28 cellular contexts compared by ENCODE assay signal in genomic region chr6:139285590-139285989, GRCh38. TPM values are rescaled to one million over a fixed set of nuclear protein-coding genes. Genes with fewer than 3 reads are reported as not detected.
"Had no signal": no experiment of that assay in that cellular context is flagged by ENCODE, and none has a peak within 500 bp of the region (broad histone marks: within the 10 kb centered on the region; RNA-seq: fewer than 3 reads in every experiment).

No MANE protein-coding gene starts in this region.

- H3K4me3 ChIP-seq: dorsolateral prefrontal cortex, gastroesophageal sphincter, heart left ventricle, hepatocyte, ovary, right lobe of liver, smooth muscle cell, suprapubic skin, transverse colon, upper lobe of right lung, uterus had no signal

- H3K4me3 Mint-ChIP-seq: naive thymus-derived CD8-positive, alpha-beta T cell; nephron progenitor cell had no signal

- H3K27me3 Mint-ChIP-seq: naive thymus-derived CD8-positive, alpha-beta T cell had no signal

- H3K36me3 ChIP-seq: gastroesophageal sphincter, ovary, right lobe of liver, suprapubic skin, transverse colon, upper lobe of right lung, uterus had no signal

- H3K9me3 ChIP-seq: gastroesophageal sphincter, heart left ventricle, ovary, right lobe of liver, suprapubic skin, transverse colon, upper lobe of right lung, uterus had no signal

- H3K27ac ChIP-seq: dorsolateral prefrontal cortex, gastroesophageal sphincter, hepatocyte, ovary, right lobe of liver, suprapubic skin, transverse colon, upper lobe of right lung, uterus had no signal

- H3K27me3 ChIP-seq: dorsolateral prefrontal cortex, gastroesophageal sphincter, heart left ventricle, hepatocyte, ovary, right lobe of liver, suprapubic skin, transverse colon, upper lobe of right lung, uterus had no signal

- H3K4me1 ChIP-seq: right lobe of liver, uterus had no signal

- H3K27ac Mint-ChIP-seq: naive thymus-derived CD8-positive, alpha-beta T cell; nephron progenitor cell had no signal

- H3K9me3 Mint-ChIP-seq: nephron progenitor cell had no signal

- ATAC-seq: gastroesophageal sphincter; heart left ventricle; left lobe of liver; naive thymus-derived CD8-positive, alpha-beta T cell; right lobe of liver; upper lobe of right lung had no signal

- DNase-seq: dorsolateral prefrontal cortex; effector CD4-positive, alpha-beta T cell; foreskin fibroblast; heart left ventricle; kidney; mammary epithelial cell; mesendoderm; midbrain; naive thymus-derived CD8-positive, alpha-beta T cell; nephron progenitor cell; occipital lobe; ovary; posterior cingulate gyrus; retina; right lobe of liver; stimulated activated CD4-positive, alpha-beta T cell treated with anti-CD3 and anti-CD28 coated beads, Interleukin-12 subunit alpha, Interleukin-12 subunit beta, amount 100 ng/mL, for 4 hours; stimulated activated CD4-positive, alpha-beta T cell treated with anti-CD3 and anti-CD28 coated beads, Interleukin-1b, Interleukin-23, amount 100 ng/mL, for 48 hours; stimulated activated CD4-positive, alpha-beta T cell treated with anti-CD3 and anti-CD28 coated beads, Interleukin-4, amount 100 ng/mL, for 1 hour; stimulated activated CD8-positive, alpha-beta memory T cell treated with anti-CD3 and anti-CD28 coated beads, Interleukin-4, amount 100 ng/mL, for 48 hours; stimulated activated naive CD4-positive, alpha-beta T cell; transverse colon; upper lobe of right lung; uterus had no signal

RNA-seq across cellular contexts. Expression of gene TXLNB, which starts 6.2 kb away (rescaled TPM):
- total RNA-seq: mammary epithelial cell, smooth muscle cell had no signal
- polyA plus RNA-seq: mammary epithelial cell, smooth muscle cell had no signal
